In the genomic region with DNA sequence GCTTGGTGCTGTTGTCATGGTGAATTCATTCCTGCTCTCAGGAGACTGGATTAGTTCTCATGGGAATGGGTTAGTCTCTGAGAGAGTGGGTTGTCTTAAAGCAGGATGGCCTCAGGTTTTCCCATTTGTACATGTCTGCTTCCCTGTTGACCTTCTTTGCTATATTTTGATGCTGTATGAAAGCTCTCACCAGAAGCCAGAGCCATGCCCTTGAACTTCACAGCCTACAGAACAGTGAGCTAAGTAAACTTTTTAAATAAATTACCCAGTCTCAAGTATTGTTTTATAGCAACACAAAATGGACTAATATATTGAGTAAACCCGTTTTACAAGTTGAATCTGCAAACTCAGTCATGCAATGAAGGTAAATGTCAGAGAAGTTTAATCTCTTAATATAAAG, we compare ENCODE assay signal across 41 cellular contexts.
"Had no signal": no experiment of that assay in that cellular context is flagged by ENCODE, and none has a peak within 500 bp of the region (broad histone marks: within the 10 kb centered on the region; RNA-seq: fewer than 3 reads in every experiment).

No MANE protein-coding gene starts in this region.

- H3K4me3 Mint-ChIP-seq: activated naive CD4-positive, alpha-beta T cell treated with anti-CD3 and anti-CD28 coated beads for 36 hours; activated naive CD4-positive, alpha-beta T cell treated with anti-CD3 and anti-CD28 coated beads, Interleukin-2, amount 10 ng/mL, durations not matched to agents 7 days and 5 days; activated naive CD4-positive, alpha-beta T cell treated with anti-CD3 and anti-CD28 coated beads, Interleukin-2, amount 50 U/mL, for 24 hours; activated naive CD8-positive, alpha-beta T cell; activated naive CD8-positive, alpha-beta T cell treated with anti-CD3 and anti-CD28 coated beads for 36 hours; activated naive CD8-positive, alpha-beta T cell treated with anti-CD3 and anti-CD28 coated beads, Interleukin-2, amount 10 ng/mL, durations not matched to agents 7 days and 5 days; activated naive CD8-positive, alpha-beta T cell treated with anti-CD3 and anti-CD28 coated beads, Interleukin-2, amount 50 U/mL, for 24 hours; activated T-cell treated with anti-CD3 and anti-CD28 coated beads, Interleukin-2, amount 50 U/mL, for 24 hours; activated T-cell treated with anti-CD3 and anti-CD28 coated beads, Interleukin-2, amount 50 U/mL, for 4 hours; activated T-cell treated with anti-CD3 and anti-CD28 coated beads, Interleukin-2, amount 50 U/mL, for 72 hours; activated T-helper 1 cell treated with anti-CD3 and anti-CD28 coated beads, Interleukin-12 subunit alpha, Interleukin-12 subunit beta, Interleukin-2, Interleukin-4 antibody, amounts not matched to agents 30 ng/mL and 10 ng/mL and 1 ng/mL, durations not matched to agents 14 hours and 24 hours and 36 hours; activated T-helper 17 cell treated with anti-CD3 and anti-CD28 coated beads, Interleukin-2, amount 50 U/mL, for 72 hours; brain; central memory CD8-positive, alpha-beta T cell had no signal

- H3K27ac ChIP-seq: adrenal gland, ascending aorta, body of pancreas, brain microvascular endothelial cell, breast epithelium, cardiac muscle cell had no signal

- H3K9me3 ChIP-seq: adrenal gland, body of pancreas had no signal

- H3K36me3 ChIP-seq: adrenal gland, ascending aorta, brain microvascular endothelial cell, breast epithelium, cardiac muscle cell had no signal

- H3K4me1 Mint-ChIP-seq: activated naive CD8-positive, alpha-beta T cell treated with anti-CD3 and anti-CD28 coated beads, Interleukin-2, amount 10 ng/mL, durations not matched to agents 7 days and 5 days; brain; central memory CD8-positive, alpha-beta T cell had no signal

- H3K4me3 ChIP-seq: adrenal gland, ascending aorta, body of pancreas, breast epithelium, cardiac muscle cell had no signal

- FAIRE-seq: astrocyte, bronchial epithelial cell had no signal

- H3K4me1 ChIP-seq: adrenal gland, ascending aorta, body of pancreas, breast epithelium had no signal

- H3K27me3 ChIP-seq: adrenal gland, ascending aorta, body of pancreas, brain microvascular endothelial cell, breast epithelium, cardiac muscle cell had no signal

- H3K27ac Mint-ChIP-seq: activated naive CD4-positive, alpha-beta T cell treated with anti-CD3 and anti-CD28 coated beads for 36 hours; activated naive CD4-positive, alpha-beta T cell treated with anti-CD3 and anti-CD28 coated beads, Interleukin-2, amount 50 U/mL, for 24 hours; activated naive CD8-positive, alpha-beta T cell; activated naive CD8-positive, alpha-beta T cell treated with anti-CD3 and anti-CD28 coated beads for 36 hours; activated naive CD8-positive, alpha-beta T cell treated with anti-CD3 and anti-CD28 coated beads, Interleukin-2, amount 10 ng/mL, durations not matched to agents 7 days and 5 days; activated T-cell treated with anti-CD3 and anti-CD28 coated beads, Interleukin-2, amount 50 U/mL, for 24 hours; activated T-cell treated with anti-CD3 and anti-CD28 coated beads, Interleukin-2, amount 50 U/mL, for 72 hours; activated T-helper 17 cell treated with anti-CD3 and anti-CD28 coated beads, Interleukin-2, amount 50 U/mL, for 72 hours; activated T-helper 2 cell treated with anti-CD3 and anti-CD28 coated beads, Interferon-gamma antibody, Interleukin-2, Interleukin-4, amounts not matched to agents 10 μg/mL and 5 μg/mL and 100 μg/mL, durations not matched to agents 14 hours and 24 hours and 36 hours; brain had no signal

- H3K27me3 Mint-ChIP-seq: activated naive CD4-positive, alpha-beta T cell treated with anti-CD3 and anti-CD28 coated beads, Interleukin-2, amount 10 ng/mL, durations not matched to agents 7 days and 5 days; activated naive CD4-positive, alpha-beta T cell treated with anti-CD3 and anti-CD28 coated beads, Interleukin-2, amount 50 U/mL, for 24 hours; activated naive CD8-positive, alpha-beta T cell; activated naive CD8-positive, alpha-beta T cell treated with anti-CD3 and anti-CD28 coated beads for 36 hours; activated naive CD8-positive, alpha-beta T cell treated with anti-CD3 and anti-CD28 coated beads, Interleukin-2, amount 10 ng/mL, durations not matched to agents 7 days and 5 days; activated naive CD8-positive, alpha-beta T cell treated with anti-CD3 and anti-CD28 coated beads, Interleukin-2, amount 50 U/mL, for 24 hours; activated T-cell treated with anti-CD3 and anti-CD28 coated beads, Interleukin-2, amount 50 U/mL, for 24 hours; activated T-helper 17 cell treated with anti-CD3 and anti-CD28 coated beads, Interleukin-2, amount 50 U/mL, for 72 hours; brain; central memory CD8-positive, alpha-beta T cell had no signal

- ATAC-seq: activated naive CD4-positive, alpha-beta T cell treated with anti-CD3 and anti-CD28 coated beads, Interleukin-2, amount 50 U/mL, for 72 hours; activated naive CD8-positive, alpha-beta T cell treated with anti-CD3 and anti-CD28 coated beads, Interleukin-2, amount 50 U/mL, for 24 hours; activated T-cell treated with anti-CD3 and anti-CD28 coated beads, Interleukin-2, amount 50 U/mL, for 4 hours; activated T-cell treated with anti-CD3 and anti-CD28 coated beads, Interleukin-2, amount 50 U/mL, for 72 hours; activated T-helper 17 cell treated with anti-CD3 and anti-CD28 coated beads, Interleukin-2, amount 50 U/mL, for 72 hours; body of pancreas had no signal

- DNase-seq: activated effector memory CD4-positive, alpha-beta T cell treated with anti-CD3 and anti-CD28 coated beads, Interleukin-2, amount 50 U/mL, for 16 hours; activated effector memory CD4-positive, alpha-beta T cell treated with Interleukin-2 at 50 U/mL for 16 hours; activated gamma-delta T cell; activated gamma-delta T cell treated with Interleukin-2 at 50 U/mL for 16 hours; activated naive CD4-positive, alpha-beta T cell; activated naive CD4-positive, alpha-beta T cell treated with anti-CD3 and anti-CD28 coated beads for 36 hours; activated naive CD4-positive, alpha-beta T cell treated with anti-CD3 and anti-CD28 coated beads, Interleukin-2, amount 10 ng/mL, durations not matched to agents 7 days and 5 days; activated naive CD4-positive, alpha-beta T cell treated with anti-CD3 and anti-CD28 coated beads, Interleukin-2, amount 50 U/mL, for 16 hours; activated naive CD4-positive, alpha-beta T cell treated with Interleukin-2 at 50 U/mL for 16 hours; activated naive CD8-positive, alpha-beta T cell treated with anti-CD3 and anti-CD28 coated beads for 36 hours; activated naive CD8-positive, alpha-beta T cell treated with anti-CD3 and anti-CD28 coated beads, Interleukin-2, amount 10 ng/mL, durations not matched to agents 7 days and 5 days; activated naive CD8-positive, alpha-beta T cell treated with anti-CD3 and anti-CD28 coated beads, Interleukin-2, amount 50 U/mL, for 24 hours; activated T-cell treated with anti-CD3 and anti-CD28 coated beads for 4 hours; activated T-cell treated with anti-CD3 and anti-CD28 coated beads, Interleukin-2, amount 50 U/mL, for 1 hour; activated T-cell treated with anti-CD3 and anti-CD28 coated beads, Interleukin-2, amount 50 U/mL, for 24 hours; activated T-cell treated with anti-CD3 and anti-CD28 coated beads, Interleukin-2, amount 50 U/mL, for 4 hours; activated T-cell treated with anti-CD3 and anti-CD28 coated beads, Interleukin-2, amount 50 U/mL, for 48 hours; activated T-cell treated with anti-CD3 and anti-CD28 coated beads, Interleukin-2, amount 50 U/mL, for 72 hours; adrenal gland; amniotic stem cell; amygdala; anterior cingulate cortex; aorta; body of pancreas; brain microvascular endothelial cell; caudate nucleus; central memory CD4-positive, alpha-beta T cell; cerebellar nuclear complex had no signal
